In the genomic region with DNA sequence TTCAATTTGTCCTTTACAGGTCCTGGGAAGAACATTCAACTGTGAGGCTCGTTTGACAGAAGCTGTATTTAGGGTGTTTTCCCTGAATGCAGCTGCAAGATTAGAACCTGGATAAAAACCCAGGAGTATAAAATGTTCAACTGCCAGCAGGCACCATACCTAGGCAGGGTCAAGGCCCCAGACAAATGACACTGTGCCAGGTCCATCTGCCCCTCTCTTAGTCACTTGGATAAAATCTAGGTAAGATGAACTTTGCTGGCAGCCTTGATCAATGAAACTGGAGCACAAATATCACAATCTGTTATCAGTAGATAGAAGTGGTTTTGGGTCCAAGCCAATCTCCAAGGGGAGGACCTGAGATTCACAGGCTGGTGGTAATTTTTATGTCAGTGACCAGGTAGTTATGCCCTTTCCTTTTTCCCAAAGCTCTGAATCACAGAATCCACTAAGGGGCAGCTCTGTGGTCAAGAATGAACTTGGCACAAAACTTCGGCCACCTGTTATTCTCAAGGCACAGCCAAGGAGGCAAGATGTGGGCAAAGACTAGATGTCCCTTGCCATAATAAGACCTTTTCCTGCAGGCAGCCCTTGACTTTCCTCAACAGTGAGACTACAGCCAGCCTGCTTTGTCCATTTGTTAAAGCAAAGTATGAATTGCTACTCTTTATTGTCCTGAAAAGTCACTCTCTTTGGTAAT, we compare ENCODE assay signal across 21 cellular contexts.
"Had no signal": no experiment of that assay in that cellular context is flagged by ENCODE, and none has a peak within 500 bp of the region (broad histone marks: within the 10 kb centered on the region; RNA-seq: fewer than 3 reads in every experiment).

No MANE protein-coding gene starts in this region.

- H3K27ac ChIP-seq: coronary artery, esophagus squamous epithelium, neural progenitor cell, parathyroid adenoma, right atrium auricular region, suprapubic skin, transverse colon, upper lobe of right lung, uterus had no signal

- DNase-seq: dermis blood vessel endothelial cell; effector memory CD4-positive, alpha-beta T cell; esophagus squamous epithelium; foreskin melanocyte; naive thymus-derived CD4-positive, alpha-beta T cell; stimulated activated CD4-positive, alpha-beta T cell treated with anti-CD3 and anti-CD28 coated beads, Interleukin-12 subunit alpha, Interleukin-12 subunit beta, amount 100 ng/mL, for 4 hours; stimulated activated CD4-positive, alpha-beta T cell treated with anti-CD3 and anti-CD28 coated beads, Interleukin-1b, Interleukin-23, amount 100 ng/mL, for 48 hours; stimulated activated CD4-positive, alpha-beta T cell treated with anti-CD3 and anti-CD28 coated beads, Interleukin-4, amount 100 ng/mL, for 1 hour; stimulated activated CD8-positive, alpha-beta memory T cell treated with anti-CD3 and anti-CD28 coated beads, Interleukin-4, amount 100 ng/mL, for 48 hours; stimulated activated naive CD4-positive, alpha-beta T cell; stimulated activated naive CD8-positive, alpha-beta T cell treated with anti-CD3 and anti-CD28 coated beads, Interleukin-15, amount 100 ng/mL, for 72 hours; transverse colon; upper lobe of right lung; uterus had no signal

- H3K4me3 ChIP-seq: coronary artery, esophagus squamous epithelium, lung, neural progenitor cell, right atrium auricular region, smooth muscle cell, suprapubic skin, transverse colon, upper lobe of right lung, uterus had no signal

- H3K27me3 ChIP-seq: esophagus squamous epithelium, neural progenitor cell, right atrium auricular region, suprapubic skin, transverse colon, upper lobe of right lung, uterus had no signal

- H3K9me3 ChIP-seq: upper lobe of right lung, uterus had no signal

- H3K36me3 ChIP-seq: esophagus squamous epithelium, right atrium auricular region, suprapubic skin, transverse colon, upper lobe of right lung, uterus had no signal

- ATAC-seq: naive thymus-derived CD4-positive, alpha-beta T cell; stimulated activated naive CD8-positive, alpha-beta T cell treated with anti-CD3 and anti-CD28 coated beads, Interleukin-15, amount 100 ng/mL, for 72 hours; upper lobe of right lung had no signal

- H3K4me1 ChIP-seq: esophagus squamous epithelium, neural progenitor cell, parathyroid adenoma, right atrium auricular region, suprapubic skin, transverse colon, upper lobe of right lung, uterus had no signal
